11 cellular contexts compared by ENCODE assay signal in genomic region chr1:108117908-108118902, GRCh38.
A peak's percentile ranks its signal among the peaks of the same experiment; 100 is the strongest.
DNase-seq lines count a peak whose midpoint lies in the region; ATAC-seq, FAIRE-seq and TF ChIP-seq lines count a peak whose summit lies in the region.
"Had no signal": no experiment of that assay in that cellular context is flagged by ENCODE, and none has a peak within 500 bp of the region (broad histone marks: within the 10 kb centered on the region; RNA-seq: fewer than 3 reads in every experiment).

No MANE protein-coding gene starts in this region.

- in situ Hi-C loops in GM13976 (cut with MboI; ENCODE audit: low sequenced_read_pairs, unreplicated experiment): no loop called here

- H3K4me3 ChIP-seq in BE2C (ENCODE audit: low read depth, low read length) (no peak overlapping the region), testis (no peak overlapping the region)

- no peak overlapping the region for H3K27ac ChIP-seq in testis

- H3K9me3 ChIP-seq in BE2C (no peaks in the 10 kb centered on the region), testis (no peaks in the 10 kb centered on the region)

- no peak for FAIRE-seq in RCC 7860 (lab: Jason Lieb, UNC)
- FAIRE-seq: islet of Langerhans had no signal

- 85 to 94% methylated on average over 5 of the region's 5 CpGs for WGBS in testis, 2 donors

- TF ChIP-seq POLR2A in testis (IDR thresholded peaks at IDR 0.05): no peak

- TF ChIP-seq CTCF in BE2C (IDR thresholded peaks at IDR 0.05; ENCODE audit: low read depth, low read length) (no peak), testis (IDR thresholded peaks at IDR 0.05) (no peak), GM13976 (IDR thresholded peaks at IDR 0.05; ENCODE audit: borderline replicate concordance, control extremely low read depth, extremely low read depth, insufficient read depth, missing control alignments) (no peak)

- ATAC-seq in left ventricle myocardium superior: peak; percentile 48
- no peak for ATAC-seq in HG02852 (IDR thresholded peaks at IDR 0.05; ENCODE audit: unreplicated experiment)

- no peaks in the 10 kb centered on the region for H3K36me3 ChIP-seq in BE2C
- no peaks in the 10 kb centered on the region for H3K36me3 ChIP-seq in testis (ENCODE audit: low read depth, missing control alignments)

- peak; percentile 24 for DNase-seq in BE2C
- peak; percentile 80 for DNase-seq in HT1080 (ENCODE audit: low read depth)
- peak; percentile 42 for DNase-seq in SKM-1 treated with dmso at 0.1 percent for 144 hours (lab: John Stamatoyannopoulos, UW; ENCODE audit: unreplicated experiment)
- DNase-seq in left ventricle myocardium superior: no peak
- DNase-seq in RCC 7860 (ENCODE audit: low spot score): no peak
- DNase-seq in testis: no peak
- DNase-seq in GM13976 (ENCODE audit: low spot score): no peak
- DNase-seq: activated T-cell treated with anti-CD3 and anti-CD28 coated beads, Interleukin-2, amount 50 U/mL, for 1 hour; NCI-H2081 treated with DMSO at 0.1 percent for 48 hours had no signal

- H3K4me1 ChIP-seq in BE2C: no peaks in the 10 kb centered on the region
- no peaks in the 10 kb centered on the region for H3K4me1 ChIP-seq in testis

- H3K27me3 ChIP-seq in BE2C (peaks cover 34% of the 10 kb centered on the region), testis (no peaks in the 10 kb centered on the region)

- intact Hi-C loops in left ventricle myocardium superior (cut with micrococcal nuclease) (no loop called here), testis (cut with DNase I; ENCODE audit: low total_unique reads) (no loop called here)

Comparison
In these comparisons a context has a peak if more than half of its experiments do, and no peak if none do; other contexts are left out.
1. DNase-seq: peak in BE2C (single experiment), HT1080 (single experiment) and SKM-1 treated with dmso at 0.1 percent for 144 hours (single experiment); none in left ventricle myocardium superior (single experiment), RCC 7860 (single experiment), testis (single experiment) and GM13976 (single experiment).